In the genomic region with DNA sequence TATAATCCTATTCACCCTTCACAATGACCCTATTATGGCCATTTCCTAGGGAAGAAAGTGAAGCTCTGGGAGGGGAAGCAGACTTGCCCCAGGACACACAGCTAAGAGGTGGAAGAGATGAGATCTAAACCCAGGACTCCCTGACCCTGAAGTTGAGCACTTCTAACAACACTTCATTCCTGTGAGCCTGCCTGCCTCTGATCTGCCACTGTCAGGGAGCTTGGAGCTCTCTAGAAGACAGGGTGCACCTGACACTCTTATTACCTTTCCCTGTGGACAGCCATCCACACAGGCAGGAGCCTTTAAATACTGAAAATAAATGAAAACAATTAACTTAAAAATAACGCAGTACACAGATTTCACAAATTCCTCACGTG, we compare ENCODE assay signal across 9 cellular contexts. TPM values are rescaled to one million over a fixed set of nuclear protein-coding genes. Genes with fewer than 3 reads are reported as not detected.
DNase-seq lines count a peak whose midpoint lies in the region; ATAC-seq and TF ChIP-seq lines count a peak whose summit lies in the region.
"Had no signal": no experiment of that assay in that cellular context is flagged by ENCODE, and none has a peak within 500 bp of the region (broad histone marks: within the 10 kb centered on the region; RNA-seq: fewer than 3 reads in every experiment).

No MANE protein-coding gene starts in this region.

- H3K27ac ChIP-seq in AG04450 (ENCODE audit: low read depth, low read length) (no peak overlapping the region), brain microvascular endothelial cell (no peak overlapping the region), lung (ENCODE audit: low read depth in 1 of 2, low read length in 1 of 2) (peak overlapping the region; percentile 86 to 90), aorta (ENCODE audit: low read depth in 1 of 2, low read length in 2 of 2) (no peak overlapping the region)

- ATAC-seq in HG03432 (IDR thresholded peaks at IDR 0.05; ENCODE audit: unreplicated experiment) (peak; percentile 4), lung (ENCODE audit: insufficient read depth, low FRiP score) (no peak), aorta (ENCODE audit: low FRiP score) (no peak)

- no peak for DNase-seq in AG04450 (ENCODE audit: low read depth, low spot score)
- DNase-seq in brain microvascular endothelial cell, result no peak
- no peak for DNase-seq in lung (ENCODE audit: low spot score)
- DNase-seq in aorta, result no peak
- DNase-seq in NCI-H774 (lab: John Stamatoyannopoulos, UW), result no peak
- no peak for DNase-seq in activated effector memory CD4-positive, alpha-beta T cell treated with anti-CD3 and anti-CD28 coated beads, Interleukin-2, amount 50 U/mL, for 16 hours
- no peak for DNase-seq in medulla oblongata (ENCODE audit: extremely low spot score)

- H3K36me3 ChIP-seq in brain microvascular endothelial cell (replicated peaks) (peaks cover 2% of the 10 kb centered on the region), lung (ENCODE audit: control insufficient read depth in 2 of 2, insufficient read depth in 2 of 2, low read length in 2 of 2) (peaks cover 0 to 7% of the 10 kb centered on the region in 2 donors), aorta (ENCODE audit: control insufficient read depth in 1 of 2, insufficient read depth in 2 of 2, low read length in 1 of 2) (no peaks in the 10 kb centered on the region)

- POLR2A ChIA-PET in AG04450 (lab: Yijun Ruan, JAX), result interaction anchor here (1.9 kb wide), 1 partner anchor 13 kb away, joined by 21 read pairs; the partner anchor contains the start of gene MOB3C

- in situ Hi-C loops in brain microvascular endothelial cell (cut with HindIII; ENCODE audit: low pct_ligation_motif_present, low sequenced_read_pairs), result no loop called here

- CTCF ChIA-PET in AG04450 (lab: Charles Lee), result interaction anchor here (0.5 to 2.2 kb wide), 5 partner anchors 11 to 731 kb away, joined by 3 to 7 read pairs (median 5); no protein-coding TSS in a partner anchor

- no peaks in the 10 kb centered on the region; the same call in 1 of the 2 replicates for H3K9me3 ChIP-seq in AG04450 (ENCODE audit: control insufficient read depth, insufficient read depth, low read length)
- no peaks in the 10 kb centered on the region for H3K9me3 ChIP-seq in lung (ENCODE audit: control insufficient read depth in 2 of 2, insufficient read depth in 1 of 2, low read length in 1 of 2)
- H3K9me3 ChIP-seq in aorta (ENCODE audit: control insufficient read depth, low read length), result no peaks in the 10 kb centered on the region

- H3K27me3 ChIP-seq in AG04450 (ENCODE audit: control insufficient read depth, insufficient read depth, low read length), result no peaks in the 10 kb centered on the region
- H3K27me3 ChIP-seq in brain microvascular endothelial cell (replicated peaks), result no peaks in the 10 kb centered on the region
- no peaks in the 10 kb centered on the region for H3K27me3 ChIP-seq in lung (ENCODE audit: control insufficient read depth, insufficient read depth)
- no peaks in the 10 kb centered on the region for H3K27me3 ChIP-seq in aorta (ENCODE audit: control insufficient read depth in 1 of 2, insufficient read depth in 2 of 2, low read length in 1 of 2)

- H3K4me3 ChIP-seq in AG04450 (ENCODE audit: low read depth, low read length), result peak overlapping the region; percentile 98
- H3K4me3 ChIP-seq in brain microvascular endothelial cell (ENCODE audit: low read depth, low read length), result peak overlapping the region; percentile 97
- peak overlapping the region; percentile 87 for H3K4me3 ChIP-seq in lung
- H3K4me3 ChIP-seq in aorta (ENCODE audit: low read length in 2 of 2), result peak overlapping the region; percentile 48 to 83

- WGBS in lung, 2 donors, result 0 to 1% methylated on average over 2 of the region's 2 CpGs
- WGBS in aorta, 2 donors, result 0 to 2% methylated on average over 2 of the region's 2 CpGs

- peaks cover 9 to 13% of the 10 kb centered on the region in 2 donors for H3K4me1 ChIP-seq in lung (ENCODE audit: control insufficient read depth in 2 of 2, insufficient read depth in 2 of 2, low read length in 2 of 2)
- peaks cover 0 to 2% of the 10 kb centered on the region in 2 donors for H3K4me1 ChIP-seq in aorta (ENCODE audit: control insufficient read depth in 1 of 2, insufficient read depth in 2 of 2, low read length in 2 of 2)

- TF ChIP-seq CTCF in AG04450 (IDR thresholded peaks at IDR 0.05; ENCODE audit: low read depth, low read length) (no peak), brain microvascular endothelial cell (IDR thresholded peaks at IDR 0.05; ENCODE audit: low read depth, low read length, missing control alignments) (no peak), lung (IDR thresholded peaks at IDR 0.05; ENCODE audit: control extremely low read depth, extremely low read depth) (no peak)

- intact Hi-C loops in aorta (cut with DNase I), result loop anchor here in 1 of 2 donors (5.0 kb wide), 1 partner anchor 114 kb away; the partner anchor contains the start of gene EFCAB14

RNA-seq across cellular contexts. Expression of gene MKNK1, which starts 0.6 kb away (rescaled TPM):
- polyA plus RNA-seq in AG04450 (2011; rRNA removed) (38.0 and 41.5 TPM in 2 replicates), lung (10 to 100 TPM; 29.4 to 74.2 TPM), aorta (10 to 100 TPM; 25.5 to 80.5 TPM)
- 24.0 and 28.0 TPM in 2 replicates for polyA minus RNA-seq in AG04450 (2011; rRNA and poly(A)+ RNA removed)
- total RNA-seq in lung (10 to 100 TPM; 51.4 to 83.5 TPM), aorta (100 to 1,000 TPM in 1 of 2 donors, 10 to 100 TPM in 1; 64.2 to 111 TPM)

RNA-seq across cellular contexts. Expression of gene MOB3C, which starts 13.1 kb away (rescaled TPM):
- polyA plus RNA-seq in AG04450 (2011; rRNA removed) (11.9 and 13.0 TPM in 2 replicates), lung (10 to 100 TPM; 10.6 to 17.9 TPM), aorta (10 to 100 TPM; 14.8 to 17.8 TPM)
- 13.4 and 15.8 TPM in 2 replicates for polyA minus RNA-seq in AG04450 (2011; rRNA and poly(A)+ RNA removed)
- total RNA-seq in lung (10 to 100 TPM; 15.1 to 28.7 TPM), aorta (10 to 100 TPM; 23.2 to 31.2 TPM)

RNA-seq across cellular contexts. Expression of gene KNCN, which starts 52.0 kb away (rescaled TPM):
- polyA plus RNA-seq in AG04450 (2011; rRNA removed), result not detected in 2 replicates
- not detected in 2 replicates for polyA minus RNA-seq in AG04450 (2011; rRNA and poly(A)+ RNA removed)
- under 1 TPM in 1 of 2 donors, not detected in 1; 0.09 TPM for total RNA-seq in lung
- polyA plus RNA-seq in lung, result under 1 TPM in 1 of 2 donors, not detected in 1; 0.01 TPM
- not detected for total RNA-seq in aorta
- polyA plus RNA-seq in aorta, result under 1 TPM in 1 of 2 donors, not detected in 1; 0.15 TPM
- total RNA-seq: lung microvascular endothelial cell had no signal

Comparison
In these comparisons a context has a peak if more than half of its experiments do, and no peak if none do; other contexts are left out.
1. H3K27ac ChIP-seq: peak in lung (2 of 2); none in AG04450 (single experiment), brain microvascular endothelial cell (single experiment) and aorta (0 of 2).
2. Peak in every context shown above with its lines, with median percentiles within 50 percentile points of each other: H3K4me3 ChIP-seq.